Comparison of ENCODE assay signal across 10 cellular contexts in the genomic region with DNA sequence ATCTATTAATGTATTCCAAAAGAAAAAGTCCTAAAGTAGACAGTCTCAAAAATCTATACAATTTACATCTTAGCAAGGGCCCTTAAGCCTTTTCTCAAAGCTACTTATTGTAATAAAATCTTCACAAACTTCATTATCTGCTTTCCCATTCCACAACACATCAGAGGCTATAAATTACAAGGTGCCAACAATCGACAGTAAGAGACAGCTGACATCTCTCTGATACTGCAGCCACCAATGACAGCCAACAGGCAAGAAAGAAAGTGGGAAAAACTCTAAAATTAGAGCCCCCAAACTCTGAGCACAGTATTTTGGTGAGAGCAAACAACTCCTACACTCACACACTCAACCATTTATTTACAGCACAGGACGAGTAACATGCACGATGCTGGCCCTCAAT. TPM values are rescaled to one million over a fixed set of nuclear protein-coding genes. Genes with fewer than 3 reads are reported as not detected.
A peak's percentile ranks its signal among the peaks of the same experiment; 100 is the strongest.
DNase-seq lines count a peak whose midpoint lies in the region; ATAC-seq and TF ChIP-seq lines count a peak whose summit lies in the region.
"Had no signal": no experiment of that assay in that cellular context is flagged by ENCODE, and none has a peak within 500 bp of the region (broad histone marks: within the 10 kb centered on the region; RNA-seq: fewer than 3 reads in every experiment).

No MANE protein-coding gene starts in this region.

- H3K79me2 ChIP-seq in GM23248 (ENCODE audit: insufficient read depth): peaks cover 4% of the 10 kb centered on the region; the same call in 1 of the 2 replicates

- peak overlapping the region; percentile 58 for H3K9ac ChIP-seq in GM23248
- no peak overlapping the region for H3K9ac ChIP-seq in SK-N-MC (ENCODE audit: insufficient read length)

- intact Hi-C loops in esophagus muscularis mucosa (cut with DNase I): no loop called here
- intact Hi-C loops in psoas muscle (cut with DNase I): no loop called here

- in situ Hi-C loops in GM23248 (cut with MboI): no loop called here

- TF ChIP-seq EP300 in esophagus muscularis mucosa (IDR thresholded peaks at IDR 0.05): no peak

- H2AFZ ChIP-seq in GM23248: peak overlapping the region; percentile 81

- DNase-seq in GM23248: no peak
- no peak for DNase-seq in SK-N-MC (ENCODE audit: low read depth, low spot score)
- peak; percentile 21 for DNase-seq in esophagus muscularis mucosa (ENCODE audit: extremely low spot score)
- DNase-seq in psoas muscle: no peak
- no peak for DNase-seq in NCI-H345 (lab: John Stamatoyannopoulos, UW)
- no peak for DNase-seq in H4 (ENCODE audit: low spot score)
- no peak for DNase-seq in COLO668 (lab: John Stamatoyannopoulos, UW; ENCODE audit: unreplicated experiment)
- DNase-seq in AG08395 (ENCODE audit: low spot score): no peak
- DNase-seq: activated gamma-delta T cell had no signal

- H3K36me3 ChIP-seq in GM23248 (ENCODE audit: low read depth) (no peaks in the 10 kb centered on the region), SK-N-MC (ENCODE audit: insufficient read depth, low read length) (peaks cover 21% of the 10 kb centered on the region; the same call in 1 of the 2 replicates), esophagus muscularis mucosa (peaks cover 3 to 40% (median 39%) of the 10 kb centered on the region in 4 donors), psoas muscle (ENCODE audit: insufficient read depth in 1 of 2, low read depth in 1 of 2) (peaks cover 11 to 39% of the 10 kb centered on the region in 2 donors)

- H3K4me2 ChIP-seq in GM23248 (ENCODE audit: unreplicated experiment): peak overlapping the region; percentile 90

- H3K27me3 ChIP-seq in GM23248 (replicated peaks; ENCODE audit: insufficient read depth): no peaks in the 10 kb centered on the region
- no peaks in the 10 kb centered on the region for H3K27me3 ChIP-seq in esophagus muscularis mucosa
- H3K27me3 ChIP-seq in psoas muscle (ENCODE audit: insufficient read depth in 3 of 3, low read length in 2 of 3): no peaks in the 10 kb centered on the region

- 37 to 39% methylated on average over 3 of the region's 3 CpGs for WGBS in GM23248 (ENCODE audit: low coverage in 1 of 2, low lambda C conversion rate in 2 of 2, missing lambda C conversion rate in 2 of 2), 2 experiments
- 44% methylated on average over 3 of the region's 3 CpGs for WGBS in esophagus muscularis mucosa
- WGBS in psoas muscle, 3 donors: 11 to 27% (median 19%) methylated on average over 3 of the region's 3 CpGs

- ATAC-seq in psoas muscle: no peak

- no peak for TF ChIP-seq POLR2A in esophagus muscularis mucosa (IDR thresholded peaks at IDR 0.05; ENCODE audit: low read depth)

- no peaks in the 10 kb centered on the region for H3K9me2 ChIP-seq in GM23248 (ENCODE audit: insufficient read depth)

- H3K4me1 ChIP-seq in GM23248 (ENCODE audit: insufficient read depth) (no peaks in the 10 kb centered on the region), esophagus muscularis mucosa (peaks cover 24 to 31% (median 27%) of the 10 kb centered on the region in 4 donors), psoas muscle (peaks cover 22% of the 10 kb centered on the region)

- TF ChIP-seq CTCF in esophagus muscularis mucosa (IDR thresholded peaks at IDR 0.05) (no peak), psoas muscle (IDR thresholded peaks at IDR 0.05) (no peak)

- H3F3A ChIP-seq in GM23248 (ENCODE audit: insufficient read depth): no peaks in the 10 kb centered on the region

- H3K4me3 ChIP-seq in GM23248 (peak overlapping the region; percentile 69), SK-N-MC (peak overlapping the region; percentile 91), esophagus muscularis mucosa (peak overlapping the region in 3 of 4 donors; percentile 89 to 97 (median 95)), psoas muscle (peak overlapping the region; percentile 97)

- H3K27ac ChIP-seq in GM23248: no peak overlapping the region
- H3K27ac ChIP-seq in SK-N-MC: no peak overlapping the region
- peak overlapping the region in 1 of 4 donors; percentile 44 for H3K27ac ChIP-seq in esophagus muscularis mucosa (replicated peaks in 1 of 4)
- H3K27ac ChIP-seq in psoas muscle: no peak overlapping the region

- H3K9me3 ChIP-seq in GM23248 (ENCODE audit: low read depth): no peaks in the 10 kb centered on the region
- no peaks in the 10 kb centered on the region for H3K9me3 ChIP-seq in SK-N-MC (ENCODE audit: low read depth, low read length)
- no peaks in the 10 kb centered on the region for H3K9me3 ChIP-seq in esophagus muscularis mucosa
- H3K9me3 ChIP-seq in psoas muscle: no peaks in the 10 kb centered on the region

- no peaks in the 10 kb centered on the region for H4K20me1 ChIP-seq in GM23248 (ENCODE audit: insufficient read depth)

RNA-seq across cellular contexts. Expression of a gene that starts 2.2 kb away (rescaled TPM):
- 3.7 and 7.3 TPM in 2 replicates for total RNA-seq in GM23248 (2014; rRNA removed; shearing (Covaris generic))
- polyA plus RNA-seq in GM23248 (2016; fragmentation: Nextera tagmentation; extraction: Ambion mirVana) (4.9 TPM in 2 replicates), psoas muscle (10 to 100 TPM in 1 of 3 donors, 1 to 10 TPM in 2; 4.5 to 12.2 (median 5.9) TPM)
- total RNA-seq in esophagus muscularis mucosa (10 to 100 TPM in 2 of 4 donors, 1 to 10 TPM in 2; 7.9 to 15.8 (median 11.3) TPM), psoas muscle (10 to 100 TPM in 3 of 4 donors, 1 to 10 TPM in 1; 8.5 to 14.1 (median 10.9) TPM)
- total RNA-seq in H4 (2014; rRNA removed; shearing (Covaris generic)): 7.7 and 9.3 TPM in 2 replicates

RNA-seq across cellular contexts. Expression of a gene that starts 15.7 kb away (rescaled TPM):
- total RNA-seq in GM23248 (2014; rRNA removed; shearing (Covaris generic)): not detected in 2 replicates
- polyA plus RNA-seq in GM23248 (2016; fragmentation: Nextera tagmentation; extraction: Ambion mirVana): not detected in 2 replicates
- not detected for total RNA-seq in esophagus muscularis mucosa
- not detected for total RNA-seq in psoas muscle
- not detected for polyA plus RNA-seq in psoas muscle
- not detected in 2 replicates for total RNA-seq in H4 (2014; rRNA removed; shearing (Covaris generic))
- total RNA-seq: posterior vena cava had no signal

RNA-seq across cellular contexts. Expression of a gene that starts 49.3 kb away (rescaled TPM):
- 2.6 and 2.9 TPM in 2 replicates for total RNA-seq in GM23248 (2014; rRNA removed; shearing (Covaris generic))
- polyA plus RNA-seq in GM23248 (2016; fragmentation: Nextera tagmentation; extraction: Ambion mirVana) (2.1 and 2.2 TPM in 2 replicates), psoas muscle (1 to 10 TPM; 1.7 to 4.0 (median 2.9) TPM)
- total RNA-seq in esophagus muscularis mucosa (10 to 100 TPM in 2 of 4 donors, 1 to 10 TPM in 2; 5.6 to 17.5 (median 9.2) TPM), psoas muscle (1 to 10 TPM; 3.9 to 8.2 (median 5.6) TPM)
- 2.2 and 3.3 TPM in 2 replicates for total RNA-seq in H4 (2014; rRNA removed; shearing (Covaris generic))
